In the genomic region with DNA sequence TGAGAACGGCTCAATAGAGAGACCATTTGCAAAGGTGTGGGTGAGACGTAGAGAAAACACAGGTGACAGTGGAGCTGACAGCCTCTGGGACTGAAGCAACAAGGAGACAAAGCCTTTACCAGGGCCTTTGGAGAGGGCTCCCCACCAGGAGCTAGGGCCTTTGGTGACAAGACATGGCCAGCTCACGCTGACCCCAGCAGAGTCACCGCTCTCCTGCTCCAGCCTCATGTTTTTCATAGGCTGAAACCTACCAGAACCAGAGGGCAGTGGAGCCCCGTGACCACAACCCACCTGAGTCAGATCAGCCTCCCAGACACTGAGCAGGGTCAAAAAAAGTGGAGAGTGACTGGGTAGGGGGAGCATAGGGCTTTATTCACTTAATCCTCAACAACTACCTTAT, we compare ENCODE assay signal across 22 cellular contexts.
DNase-seq lines count a peak whose midpoint lies in the region; ATAC-seq, FAIRE-seq and TF ChIP-seq lines count a peak whose summit lies in the region.
"Had no signal": no experiment of that assay in that cellular context is flagged by ENCODE, and none has a peak within 500 bp of the region (broad histone marks: within the 10 kb centered on the region; RNA-seq: fewer than 3 reads in every experiment).

No MANE protein-coding gene starts in this region.

- H3K36me3 ChIP-seq in H7 (replicated peaks; ENCODE audit: control insufficient read depth, insufficient read depth, low read length) (no peaks in the 10 kb centered on the region), pancreas (no peaks in the 10 kb centered on the region)
- H3K36me3 ChIP-seq: neural progenitor cell, tibial artery had no signal

- FAIRE-seq in pancreas (lab: Jason Lieb, UNC) = no peak

- peak; percentile 61 to 80 for ATAC-seq in activated naive CD4-positive, alpha-beta T cell treated with anti-CD3 and anti-CD28 coated beads, Interleukin-2, amount 50 U/mL, for 72 hours
- ATAC-seq in HG02610 (IDR thresholded peaks at IDR 0.05; ENCODE audit: unreplicated experiment) (peak; percentile 44), pancreas (no peak)
- peak; percentile 18 to 27 for ATAC-seq in activated T-cell treated with anti-CD3 and anti-CD28 coated beads, Interleukin-2, amount 50 U/mL, for 4 hours
- peak; percentile 47 for ATAC-seq in stimulated activated naive CD8-positive, alpha-beta T cell treated with anti-CD3 and anti-CD28 coated beads, Interleukin-15, Interleukin-2, amounts not matched to agents 100 U/mL and 50 U/mL, for 24 hours
- ATAC-seq: CD8-positive, alpha-beta T cell; T-cell had no signal

- no peak overlapping the region for H3K4me3 Mint-ChIP-seq in activated T-cell treated with anti-CD3 and anti-CD28 coated beads, Interleukin-2, amount 50 U/mL, for 4 hours
- H3K4me3 Mint-ChIP-seq: CD8-positive, alpha-beta T cell; immature natural killer cell; neural progenitor cell; stimulated activated memory B cell treated with anti-CD40 and anti-IgM and Interleukin-4, amounts not matched to agents 10 μg/mL and 1 μg/mL and 100 μg/mL, for 72 hours; T-cell had no signal

- H3K4me1 ChIP-seq in pancreas = peaks cover 0 to 3% (median 0%) of the 10 kb centered on the region in 3 donors
- H3K4me1 ChIP-seq: neural progenitor cell, tibial artery had no signal

- H3K9me3 Mint-ChIP-seq in activated naive CD4-positive, alpha-beta T cell treated with anti-CD3 and anti-CD28 coated beads, Interleukin-2, amount 50 U/mL, for 72 hours = peaks cover 7 to 23% of the 10 kb centered on the region in 2 donors
- peaks cover 4% of the 10 kb centered on the region for H3K9me3 Mint-ChIP-seq in activated T-cell treated with anti-CD3 and anti-CD28 coated beads, Interleukin-2, amount 50 U/mL, for 4 hours
- H3K9me3 Mint-ChIP-seq: CD8-positive, alpha-beta T cell; immature natural killer cell; neural progenitor cell; stimulated activated memory B cell treated with anti-CD40 and anti-IgM and Interleukin-4, amounts not matched to agents 10 μg/mL and 1 μg/mL and 100 μg/mL, for 72 hours had no signal

- H3K27me3 ChIP-seq in H7 (ENCODE audit: control insufficient read depth, insufficient read depth, low read length) = no peaks in the 10 kb centered on the region
- no peaks in the 10 kb centered on the region for H3K27me3 ChIP-seq in pancreas
- H3K27me3 ChIP-seq: neural progenitor cell had no signal

- peak overlapping the region; percentile 69 to 86 for H3K27ac Mint-ChIP-seq in activated naive CD4-positive, alpha-beta T cell treated with anti-CD3 and anti-CD28 coated beads, Interleukin-2, amount 50 U/mL, for 72 hours
- H3K27ac Mint-ChIP-seq: CD8-positive, alpha-beta T cell; immature natural killer cell; neural progenitor cell; stimulated activated memory B cell treated with anti-CD40 and anti-IgM and Interleukin-4, amounts not matched to agents 10 μg/mL and 1 μg/mL and 100 μg/mL, for 72 hours; T-cell had no signal

- intact Hi-C loops in pancreas (cut with DNase I) = no loop called here

- peak; percentile 43 to 60 for DNase-seq in activated naive CD4-positive, alpha-beta T cell treated with anti-CD3 and anti-CD28 coated beads, Interleukin-2, amount 50 U/mL, for 72 hours (ENCODE audit: low spot score in 2 of 2)
- DNase-seq in activated naive CD4-positive, alpha-beta T cell (lab: John Stamatoyannopoulos, UW) = no peak
- DNase-seq in activated T-cell treated with anti-CD3 and anti-CD28 coated beads, Interleukin-2, amount 50 U/mL, for 4 hours = no peak
- peak; percentile 40 for DNase-seq in stimulated activated naive CD8-positive, alpha-beta T cell treated with anti-CD3 and anti-CD28 coated beads, Interleukin-15, Interleukin-2, amounts not matched to agents 100 U/mL and 50 U/mL, for 24 hours
- DNase-seq in H7 (no peak), pancreas (no peak), HPDE6-E6E7 (ENCODE audit: extremely low spot score) (no peak)
- DNase-seq: CD8-positive, alpha-beta T cell; dermis blood vessel endothelial cell; DMS79; immature natural killer cell; NCI-H1436; NCI-H2171; NCI-H526 treated with DMSO at 0.1 percent for 48 hours; SHP77; T-cell; tibial artery had no signal

- peaks cover 27% of the 10 kb centered on the region for H3K4me1 Mint-ChIP-seq in activated T-cell treated with anti-CD3 and anti-CD28 coated beads, Interleukin-2, amount 50 U/mL, for 4 hours (ENCODE audit: low read depth)

- H3K36me3 Mint-ChIP-seq in activated naive CD4-positive, alpha-beta T cell treated with anti-CD3 and anti-CD28 coated beads, Interleukin-2, amount 50 U/mL, for 72 hours = peaks cover 0 to 40% of the 10 kb centered on the region in 2 donors
- no peaks in the 10 kb centered on the region for H3K36me3 Mint-ChIP-seq in activated T-cell treated with anti-CD3 and anti-CD28 coated beads, Interleukin-2, amount 50 U/mL, for 4 hours (ENCODE audit: insufficient read depth)
- H3K36me3 Mint-ChIP-seq: CD8-positive, alpha-beta T cell; immature natural killer cell; neural progenitor cell; stimulated activated memory B cell treated with anti-CD40 and anti-IgM and Interleukin-4, amounts not matched to agents 10 μg/mL and 1 μg/mL and 100 μg/mL, for 72 hours; T-cell had no signal

- 91 to 96% methylated on average over 5 of the region's 5 CpGs for WGBS in pancreas, 2 donors

- no peaks in the 10 kb centered on the region for H3K27me3 Mint-ChIP-seq in activated T-cell treated with anti-CD3 and anti-CD28 coated beads, Interleukin-2, amount 50 U/mL, for 4 hours (ENCODE audit: low read depth)

- TF ChIP-seq CTCF in pancreas (IDR thresholded peaks at IDR 0.05) = no peak

- no peak overlapping the region for H3K27ac ChIP-seq in pancreas
- H3K27ac ChIP-seq: GM23248, neural progenitor cell, skin epidermis, tibial artery had no signal

- H3K9me3 ChIP-seq in pancreas = no peaks in the 10 kb centered on the region
- H3K9me3 ChIP-seq: tibial artery had no signal

- H3K4me3 ChIP-seq in H7 (ENCODE audit: insufficient read depth, low read depth, low read length) = no peak overlapping the region
- no peak overlapping the region for H3K4me3 ChIP-seq in pancreas
- H3K4me3 ChIP-seq: GM23248, neural progenitor cell, skin epidermis, tibial artery had no signal

Comparison
In these comparisons a context has a peak if more than half of its experiments do, and no peak if none do; other contexts are left out.
1. DNase-seq: peak in activated naive CD4-positive, alpha-beta T cell treated with anti-CD3 and anti-CD28 coated beads, Interleukin-2, amount 50 U/mL, for 72 hours (2 of 2) and stimulated activated naive CD8-positive, alpha-beta T cell treated with anti-CD3 and anti-CD28 coated beads, Interleukin-15, Interleukin-2, amounts not matched to agents 100 U/mL and 50 U/mL, for 24 hours (single experiment); none in activated naive CD4-positive, alpha-beta T cell (0 of 4), activated T-cell treated with anti-CD3 and anti-CD28 coated beads, Interleukin-2, amount 50 U/mL, for 4 hours (single experiment), H7 (single experiment), pancreas (0 of 6) and HPDE6-E6E7 (single experiment).
2. ATAC-seq: peak in activated naive CD4-positive, alpha-beta T cell treated with anti-CD3 and anti-CD28 coated beads, Interleukin-2, amount 50 U/mL, for 72 hours (2 of 2), HG02610 (single experiment), activated T-cell treated with anti-CD3 and anti-CD28 coated beads, Interleukin-2, amount 50 U/mL, for 4 hours (2 of 2) and stimulated activated naive CD8-positive, alpha-beta T cell treated with anti-CD3 and anti-CD28 coated beads, Interleukin-15, Interleukin-2, amounts not matched to agents 100 U/mL and 50 U/mL, for 24 hours (single experiment); none in pancreas (0 of 4).